Comparison of ENCODE assay signal across 34 cellular contexts in genomic region chr20:53335509-53335908, GRCh38.
"Had no signal": no experiment of that assay in that cellular context is flagged by ENCODE, and none has a peak within 500 bp of the region (broad histone marks: within the 10 kb centered on the region; RNA-seq: fewer than 3 reads in every experiment).

No MANE protein-coding gene starts in this region.

- ATAC-seq: activated CD8-positive, alpha-beta memory T cell treated with anti-CD3 and anti-CD28 coated beads, Interleukin-2, amount 10 ng/mL, durations not matched to agents 7 days and 5 days; activated naive CD8-positive, alpha-beta T cell treated with anti-CD3 and anti-CD28 coated beads, Interleukin-2, amount 50 U/mL, for 24 hours; PC-3 had no signal

- H3K9me3 Mint-ChIP-seq: activated CD4-positive, alpha-beta memory T cell treated with anti-CD3 and anti-CD28 coated beads, Interleukin-2, amount 10 ng/mL, durations not matched to agents 7 days and 5 days; activated naive CD4-positive, alpha-beta T cell treated with anti-CD3 and anti-CD28 coated beads, Interleukin-2, amount 10 ng/mL, durations not matched to agents 7 days and 5 days; activated naive CD8-positive, alpha-beta T cell treated with anti-CD3 and anti-CD28 coated beads, Interleukin-2, amount 50 U/mL, for 24 hours; central memory CD8-positive, alpha-beta T cell had no signal

- H3K36me3 ChIP-seq: Peyer's patch, SJCRH30, WERI-Rb-1 had no signal

- H3K27me3 ChIP-seq: Peyer's patch, SJCRH30 had no signal

- H3K27ac Mint-ChIP-seq: activated CD4-positive, alpha-beta memory T cell treated with anti-CD3 and anti-CD28 coated beads, Interleukin-2, amount 10 ng/mL, durations not matched to agents 7 days and 5 days; activated CD8-positive, alpha-beta memory T cell treated with anti-CD3 and anti-CD28 coated beads, Interleukin-2, amount 10 ng/mL, durations not matched to agents 7 days and 5 days; activated naive CD4-positive, alpha-beta T cell treated with anti-CD3 and anti-CD28 coated beads, Interleukin-2, amount 10 ng/mL, durations not matched to agents 7 days and 5 days; activated naive CD8-positive, alpha-beta T cell; activated naive CD8-positive, alpha-beta T cell treated with anti-CD3 and anti-CD28 coated beads, Interleukin-2, amount 50 U/mL, for 24 hours had no signal

- H3K4me3 ChIP-seq: Peyer's patch, SJCRH30, SK-N-MC had no signal

- H3K4me1 Mint-ChIP-seq: activated CD4-positive, alpha-beta memory T cell treated with anti-CD3 and anti-CD28 coated beads, Interleukin-2, amount 10 ng/mL, durations not matched to agents 7 days and 5 days; activated CD8-positive, alpha-beta memory T cell treated with anti-CD3 and anti-CD28 coated beads, Interleukin-2, amount 10 ng/mL, durations not matched to agents 7 days and 5 days; activated naive CD8-positive, alpha-beta T cell treated with anti-CD3 and anti-CD28 coated beads, Interleukin-2, amount 50 U/mL, for 24 hours; central memory CD8-positive, alpha-beta T cell had no signal

- H3K4me3 Mint-ChIP-seq: activated CD4-positive, alpha-beta memory T cell treated with anti-CD3 and anti-CD28 coated beads, Interleukin-2, amount 10 ng/mL, durations not matched to agents 7 days and 5 days; activated CD8-positive, alpha-beta memory T cell treated with anti-CD3 and anti-CD28 coated beads, Interleukin-2, amount 10 ng/mL, durations not matched to agents 7 days and 5 days; activated naive CD4-positive, alpha-beta T cell treated with anti-CD3 and anti-CD28 coated beads, Interleukin-2, amount 10 ng/mL, durations not matched to agents 7 days and 5 days; activated naive CD8-positive, alpha-beta T cell; activated naive CD8-positive, alpha-beta T cell treated with anti-CD3 and anti-CD28 coated beads, Interleukin-2, amount 50 U/mL, for 24 hours; brain; central memory CD8-positive, alpha-beta T cell had no signal

- H3K27ac ChIP-seq: Peyer's patch, RWPE1, SJCRH30, SK-N-MC, WERI-Rb-1 had no signal

- H3K27me3 Mint-ChIP-seq: activated CD4-positive, alpha-beta memory T cell treated with anti-CD3 and anti-CD28 coated beads, Interleukin-2, amount 10 ng/mL, durations not matched to agents 7 days and 5 days; activated naive CD4-positive, alpha-beta T cell treated with anti-CD3 and anti-CD28 coated beads, Interleukin-2, amount 10 ng/mL, durations not matched to agents 7 days and 5 days; activated naive CD8-positive, alpha-beta T cell; activated naive CD8-positive, alpha-beta T cell treated with anti-CD3 and anti-CD28 coated beads, Interleukin-2, amount 50 U/mL, for 24 hours; brain had no signal

- H3K9me3 ChIP-seq: Peyer's patch, SJCRH30 had no signal

- DNase-seq: activated CD4-positive, alpha-beta memory T cell treated with anti-CD3 and anti-CD28 coated beads, Interleukin-2, amount 10 ng/mL, durations not matched to agents 7 days and 5 days; activated CD4-positive, alpha-beta T cell treated with anti-CD3 and anti-CD28 coated beads for 1 hour; activated CD4-positive, alpha-beta T cell treated with anti-CD3 and anti-CD28 coated beads for 48 hours; activated CD4-positive, CD25-positive, alpha-beta regulatory T cell; activated CD8-positive, alpha-beta memory T cell treated with anti-CD3 and anti-CD28 coated beads for 24 hours; activated CD8-positive, alpha-beta memory T cell treated with anti-CD3 and anti-CD28 coated beads, Interleukin-2, amount 10 ng/mL, durations not matched to agents 7 days and 5 days; activated CD8-positive, alpha-beta memory T cell treated with anti-CD3 and anti-CD28 coated beads, Interleukin-2, amount 50 U/mL, for 48 hours; activated effector memory CD4-positive, alpha-beta T cell treated with Interleukin-2 at 50 U/mL for 16 hours; activated naive CD4-positive, alpha-beta T cell treated with anti-CD3 and anti-CD28 coated beads, Interleukin-2, amount 10 ng/mL, durations not matched to agents 7 days and 5 days; activated naive CD8-positive, alpha-beta T cell treated with anti-CD3 and anti-CD28 coated beads, Interleukin-2, amount 50 U/mL, for 24 hours; activated T-cell treated with anti-CD3 and anti-CD28 coated beads, Interleukin-2, amount 50 U/mL, for 48 hours; anterior cingulate cortex; Karpas-422; KBM-7; NCI-H1105; NCI-H1417 treated with DMSO at 0.1 percent for 48 hours; NCI-H1694; NCI-H1930; NCI-H2081 treated with DMSO at 0.1 percent for 48 hours; NCI-H510A; NCI-H526; NCI-H748 treated with DMSO at 0.1 percent for 48 hours; NK-92 treated with Interleukin-12 subunit alpha and Interleukin-12 subunit beta, amount 100 ng/mL, for 24 hours; PC-3; Peyer's patch; SHP77; SJCRH30; T1000; WERI-Rb-1 had no signal

- H3K36me3 Mint-ChIP-seq: activated CD8-positive, alpha-beta memory T cell treated with anti-CD3 and anti-CD28 coated beads, Interleukin-2, amount 10 ng/mL, durations not matched to agents 7 days and 5 days; activated naive CD4-positive, alpha-beta T cell treated with anti-CD3 and anti-CD28 coated beads, Interleukin-2, amount 10 ng/mL, durations not matched to agents 7 days and 5 days; activated naive CD8-positive, alpha-beta T cell; brain had no signal
